ENCODE assay signal across 8 cellular contexts in the genomic region with DNA sequence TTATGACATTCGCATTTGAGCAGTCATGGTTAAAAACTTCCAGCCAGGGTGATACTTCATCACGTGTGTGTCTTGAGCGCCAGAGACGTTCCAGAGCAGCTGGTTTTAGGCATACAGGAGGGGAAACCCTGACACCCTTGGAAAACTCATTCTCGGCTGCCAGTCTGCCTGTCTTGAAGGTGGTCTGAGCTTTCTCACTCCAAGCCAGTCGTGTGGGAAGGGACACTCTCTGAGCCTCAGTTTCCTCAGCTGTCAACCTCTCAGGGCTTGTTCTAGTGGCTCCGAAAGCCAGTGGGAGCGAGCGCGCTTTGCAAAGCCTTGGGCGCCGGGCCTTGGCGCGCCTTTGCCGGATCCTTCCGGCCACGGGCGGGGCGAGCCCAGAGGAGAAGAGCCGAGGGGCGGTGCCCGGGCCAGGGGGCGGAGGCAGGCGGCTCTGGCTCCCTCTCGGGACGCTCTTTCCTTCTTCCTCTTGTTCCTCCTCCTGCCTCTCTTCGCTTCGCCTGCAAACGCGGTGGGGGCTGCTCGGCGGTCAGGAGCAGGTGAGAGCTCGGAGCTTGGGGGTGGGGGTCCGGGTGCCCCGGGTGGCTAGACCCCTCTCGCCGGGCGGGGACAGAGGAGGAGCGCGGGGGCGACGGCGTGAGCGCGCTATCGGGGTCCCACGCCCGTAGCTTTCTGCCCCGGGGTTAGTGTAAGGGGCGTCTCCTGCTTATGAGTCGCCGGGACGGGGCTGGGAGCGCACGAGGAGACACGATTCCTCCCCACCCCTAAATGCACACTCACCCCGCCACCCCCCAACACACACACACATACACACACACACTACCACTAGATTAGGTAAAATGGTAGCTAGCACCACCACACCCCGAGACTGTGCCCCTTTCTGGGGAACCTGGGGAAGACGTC. TPM values are rescaled to one million over a fixed set of nuclear protein-coding genes. Genes with fewer than 3 reads are reported as not detected.
A peak's percentile ranks its signal among the peaks of the same experiment; 100 is the strongest.
DNase-seq lines count a peak whose midpoint lies in the region; ATAC-seq and TF ChIP-seq lines count a peak whose summit lies in the region.

LDAF1 (plus strand) TSS at position 467 of the 903 bp plus-strand sequence. CDS start 2,509 bp downstream, outside the sequence.

- 0 to 1% methylated on average over 52 to 59 of the region's 59 CpGs for WGBS in heart right ventricle, 2 donors

- peaks cover 25% of the 10 kb centered on the region for H3K4me1 Mint-ChIP-seq in activated naive CD8-positive, alpha-beta T cell treated with anti-CD3 and anti-CD28 coated beads, Interleukin-2, amount 50 U/mL, for 24 hours
- H3K4me1 Mint-ChIP-seq in type B pancreatic cell (ENCODE audit: unreplicated experiment): peaks cover 14% of the 10 kb centered on the region

- H3K36me3 ChIP-seq in Loucy (ENCODE audit: insufficient read depth, low read length) (no peaks in the 10 kb centered on the region), heart right ventricle (peaks cover 0 to 21% (median 3%) of the 10 kb centered on the region in 9 donors)

- no peaks in the 10 kb centered on the region for H3K9me2 ChIP-seq in Loucy (replicated peaks; ENCODE audit: low read depth, low read length)

- no peaks in the 10 kb centered on the region for H3F3A ChIP-seq in Loucy (ENCODE audit: low read depth)

- H3K4me3 ChIP-seq in Loucy (ENCODE audit: low read length, poor library complexity, severe bottlenecking) (peak within 1 kb of the TSS; percentile 85), heart right ventricle (peak within 1 kb of the TSS; percentile 62 to 89 (median 85))

- H3K27me3 ChIP-seq in Loucy (ENCODE audit: insufficient read depth, low read length, poor library complexity, severe bottlenecking) (no peaks in the 10 kb centered on the region), heart right ventricle (no peaks in the 10 kb centered on the region)

- no peaks in the 10 kb centered on the region for H3K79me2 ChIP-seq in Loucy (ENCODE audit: insufficient read depth, low read length)

- peak within 1 kb of the TSS; percentile 97 for H3K4me2 ChIP-seq in Loucy (ENCODE audit: low read depth, low read length, poor library complexity, severe bottlenecking)

- TF ChIP-seq CTCF in Loucy (conservative IDR thresholded peaks at IDR 0.05; ENCODE audit: low read length) (no peak), heart right ventricle (IDR thresholded peaks at IDR 0.05) (peak in 4 of 9 donors; percentile 7 to 26 (median 16)), type B pancreatic cell (conservative IDR thresholded peaks at IDR 0.05) (no peak)

- H3K27me3 Mint-ChIP-seq in activated naive CD8-positive, alpha-beta T cell treated with anti-CD3 and anti-CD28 coated beads, Interleukin-2, amount 50 U/mL, for 24 hours: no peaks in the 10 kb centered on the region
- H3K27me3 Mint-ChIP-seq in type B pancreatic cell: peaks cover 3% of the 10 kb centered on the region

- no peaks in the 10 kb centered on the region for H3K9me3 Mint-ChIP-seq in activated naive CD8-positive, alpha-beta T cell treated with anti-CD3 and anti-CD28 coated beads, Interleukin-2, amount 50 U/mL, for 24 hours
- H3K9me3 Mint-ChIP-seq in type B pancreatic cell: no peaks in the 10 kb centered on the region

- H3K27ac Mint-ChIP-seq in activated naive CD8-positive, alpha-beta T cell treated with anti-CD3 and anti-CD28 coated beads, Interleukin-2, amount 50 U/mL, for 24 hours: peak within 1 kb of the TSS; percentile 60
- peak within 1 kb of the TSS; percentile 80 for H3K27ac Mint-ChIP-seq in type B pancreatic cell

- peaks cover 7% of the 10 kb centered on the region for H3K36me3 Mint-ChIP-seq in activated naive CD8-positive, alpha-beta T cell treated with anti-CD3 and anti-CD28 coated beads, Interleukin-2, amount 50 U/mL, for 24 hours (ENCODE audit: low read depth)
- H3K36me3 Mint-ChIP-seq in type B pancreatic cell: peaks cover 5% of the 10 kb centered on the region

- H3K4me1 ChIP-seq in Loucy (ENCODE audit: insufficient read depth, low read length, poor library complexity, severe bottlenecking) (peaks cover 14% of the 10 kb centered on the region), heart right ventricle (peaks cover 10 to 59% (median 49%) of the 10 kb centered on the region in 9 donors)

- DNase-seq in EH (ENCODE audit: low read depth) (peak; percentile 82), GOT3 (lab: John Stamatoyannopoulos, UW) (peak; percentile 39), SW 1271 (lab: John Stamatoyannopoulos, UW) (peak; percentile 11 to 78), heart right ventricle (peak; percentile 82 to 88), posterior vena cava (ENCODE audit: low spot score) (peak; percentile 96), type B pancreatic cell (ENCODE audit: extremely low spot score, unreplicated experiment) (peak; percentile 83)
- DNase-seq in activated naive CD8-positive, alpha-beta T cell treated with anti-CD3 and anti-CD28 coated beads, Interleukin-2, amount 50 U/mL, for 24 hours: peak; percentile 85

- H3K27ac ChIP-seq in heart right ventricle: peak within 1 kb of the TSS; percentile 65 to 95 (median 86)

- no peaks in the 10 kb centered on the region for H3K9me3 ChIP-seq in Loucy (ENCODE audit: insufficient read depth, low read depth, low read length)
- H3K9me3 ChIP-seq in heart right ventricle: no peaks in the 10 kb centered on the region

- intact Hi-C loops in heart right ventricle (cut with DNase I): loop anchor here in 6 of 10 donors (2.0 to 10.0 kb wide), 12 partner anchors 119 to 1519 kb away; partner anchors contain the start of genes CRYM (in 1 of the 6) and UQCRC2 (in 1 of the 6)
- intact Hi-C loops in posterior vena cava (cut with DNase I): loop anchor here in 1 of 2 donors (2.0 kb wide), 1 partner anchor 142 kb away; no protein-coding TSS in a partner anchor

- H2AFZ ChIP-seq in Loucy (ENCODE audit: low read length): peak within 1 kb of the TSS; percentile 97

- peak within 1 kb of the TSS; percentile 74 for H3K9ac ChIP-seq in Loucy (ENCODE audit: low read depth, low read length, poor library complexity, severe bottlenecking)

- peak within 1 kb of the TSS; percentile 85 for H3K4me3 Mint-ChIP-seq in activated naive CD8-positive, alpha-beta T cell treated with anti-CD3 and anti-CD28 coated beads, Interleukin-2, amount 50 U/mL, for 24 hours
- peak within 1 kb of the TSS; percentile 96 for H3K4me3 Mint-ChIP-seq in type B pancreatic cell

- ATAC-seq in activated naive CD8-positive, alpha-beta T cell treated with anti-CD3 and anti-CD28 coated beads, Interleukin-2, amount 50 U/mL, for 24 hours: peak; percentile 97
- peak; percentile 89 to 95 (median 92) for ATAC-seq in heart right ventricle

- no peaks in the 10 kb centered on the region for H4K20me1 ChIP-seq in Loucy (ENCODE audit: insufficient read depth, low read length, poor library complexity, severe bottlenecking)

RNA-seq across cellular contexts. Expression of gene LDAF1, which starts in this region (rescaled TPM):
- total RNA-seq in heart right ventricle (100 to 1,000 TPM; 116 to 182 (median 143) TPM), posterior vena cava (10 to 100 TPM; 39.8 to 49.6 TPM), type B pancreatic cell (ENCODE audit: low replicate concordance) (22.8 and 37.4 TPM in 2 replicates)
- polyA plus RNA-seq in heart right ventricle: 10 to 100 TPM; 21.0 to 21.9 TPM

Comparison
In these comparisons a context has a peak if more than half of its experiments do, and no peak if none do; other contexts are left out.
1. Peak in every context shown above with its lines: DNase-seq, ATAC-seq, H3K4me3 ChIP-seq and H3K27ac ChIP-seq.
2. DNase-seq: peak in every context shown above with its lines; median percentile 96 in posterior vena cava; 85 in activated naive CD8-positive, alpha-beta T cell treated with anti-CD3 and anti-CD28 coated beads, Interleukin-2, amount 50 U/mL, for 24 hours; 85 in heart right ventricle; 83 in type B pancreatic cell; 82 in EH; 44 in SW 1271; 39 in GOT3.